Comparison of ENCODE assay signal across 8 cellular contexts in genomic region chr5:129664336-129664937, GRCh38.
DNase-seq lines count a peak whose midpoint lies in the region; ATAC-seq lines count a peak whose summit lies in the region.

No MANE protein-coding gene starts in this region.

- no peaks in the 10 kb centered on the region for H3K27me3 ChIP-seq in iPS DF 6.9 (ENCODE audit: control insufficient read depth, insufficient read depth, low read length)

- no peak overlapping the region for H3K27ac ChIP-seq in iPS DF 6.9 (ENCODE audit: low read length)

- no peak overlapping the region for H3K4me3 ChIP-seq in iPS DF 6.9 (ENCODE audit: low read length)

- peak; percentile 35 for DNase-seq in activated CD4-positive, CD25-positive, alpha-beta regulatory T cell treated with anti-CD3 and anti-CD28 coated beads, Interleukin-2, amount 50 U/mL, for 72 hours
- DNase-seq in LoVo (ENCODE audit: low spot score): peak; percentile 63
- peak; percentile 43 to 49 for DNase-seq in activated T-cell treated with anti-CD3 and anti-CD28 coated beads, Interleukin-2, amount 50 U/mL, for 48 hours
- peak; percentile 4 for DNase-seq in iPS DF 6.9 (ENCODE audit: low read depth, low spot score)
- DNase-seq in stimulated activated CD4-positive, alpha-beta T cell treated with anti-CD3 and anti-CD28 coated beads, Interleukin-4, amount 100 ng/mL, for 48 hours (ENCODE audit: low read depth in 2 of 2): peak; percentile 26 to 30
- no peak for DNase-seq in OCI-M2 (lab: John Stamatoyannopoulos, UW; ENCODE audit: unreplicated experiment)

- H3K4me1 ChIP-seq in iPS DF 6.9 (ENCODE audit: control insufficient read depth, insufficient read depth, low read length): no peaks in the 10 kb centered on the region

- no peak for ATAC-seq in activated CD4-positive, CD25-positive, alpha-beta regulatory T cell treated with anti-CD3 and anti-CD28 coated beads, Interleukin-2, amount 50 U/mL, for 24 hours
- peak; percentile 70 for ATAC-seq in GM21825 (IDR thresholded peaks at IDR 0.05; ENCODE audit: unreplicated experiment)

- WGBS in iPS DF 6.9 (ENCODE audit: insufficient coverage, insufficient read length): no CpG with 5 or more reads among the region's 3 CpGs

- H3K36me3 ChIP-seq in iPS DF 6.9 (ENCODE audit: control insufficient read depth, insufficient read depth, low read length): peaks cover 3% of the 10 kb centered on the region; the same call in 1 of the 2 replicates

- no peaks in the 10 kb centered on the region for H3K9me3 ChIP-seq in iPS DF 6.9 (ENCODE audit: control insufficient read depth, insufficient read depth, low read length)
